32 cellular contexts compared by ENCODE assay signal in genomic region chr15:32119286-32119685, GRCh38.
"Had no signal": no experiment of that assay in that cellular context is flagged by ENCODE, and none has a peak within 500 bp of the region (broad histone marks: within the 10 kb centered on the region; RNA-seq: fewer than 3 reads in every experiment).

No MANE protein-coding gene starts in this region.

- H3K9me3 Mint-ChIP-seq: activated CD4-positive, alpha-beta T cell treated with anti-CD3 and anti-CD28 coated beads, Interleukin-2, amount 10 ng/mL, durations not matched to agents 7 days and 5 days; activated naive CD4-positive, alpha-beta T cell treated with anti-CD3 and anti-CD28 coated beads for 36 hours; activated naive CD4-positive, alpha-beta T cell treated with anti-CD3 and anti-CD28 coated beads, Interleukin-2, amount 50 U/mL, for 72 hours; activated T-cell treated with anti-CD3 and anti-CD28 coated beads, Interleukin-2, amount 50 U/mL, for 4 hours; activated T-helper 1 cell treated with anti-CD3 and anti-CD28 coated beads, Interleukin-12 subunit alpha, Interleukin-12 subunit beta, Interleukin-2, Interleukin-4 antibody, amounts not matched to agents 30 ng/mL and 10 ng/mL and 1 ng/mL, durations not matched to agents 14 hours and 24 hours and 36 hours had no signal

- H3K27ac Mint-ChIP-seq: activated CD4-positive, alpha-beta T cell treated with anti-CD3 and anti-CD28 coated beads for 36 hours; activated CD4-positive, alpha-beta T cell treated with anti-CD3 and anti-CD28 coated beads, Interleukin-2, amount 10 ng/mL, durations not matched to agents 7 days and 5 days; activated CD8-positive, alpha-beta T cell treated with anti-CD3 and anti-CD28 coated beads, Interleukin-2, amount 10 ng/mL, durations not matched to agents 7 days and 5 days; activated naive CD4-positive, alpha-beta T cell treated with anti-CD3 and anti-CD28 coated beads for 36 hours; activated naive CD4-positive, alpha-beta T cell treated with anti-CD3 and anti-CD28 coated beads, Interleukin-2, amount 50 U/mL, for 72 hours; activated T-helper 1 cell treated with anti-CD3 and anti-CD28 coated beads, Interleukin-12 subunit alpha, Interleukin-12 subunit beta, Interleukin-2, Interleukin-4 antibody, amounts not matched to agents 30 ng/mL and 10 ng/mL and 1 ng/mL, durations not matched to agents 14 hours and 24 hours and 36 hours had no signal

- ATAC-seq: activated CD4-positive, alpha-beta T cell treated with anti-CD3 and anti-CD28 coated beads for 36 hours; activated CD4-positive, CD25-positive, alpha-beta regulatory T cell treated with anti-CD3 and anti-CD28 coated beads, Interleukin-2, amount 50 U/mL, for 24 hours; activated CD8-positive, alpha-beta T cell treated with anti-CD3 and anti-CD28 coated beads, Interleukin-2, amount 10 ng/mL, durations not matched to agents 7 days and 5 days; activated naive CD4-positive, alpha-beta T cell treated with anti-CD3 and anti-CD28 coated beads, Interleukin-2, amount 50 U/mL, for 72 hours; activated T-cell treated with anti-CD3 and anti-CD28 coated beads, Interleukin-2, amount 50 U/mL, for 4 hours; body of pancreas had no signal

- H3K4me3 Mint-ChIP-seq: activated CD4-positive, alpha-beta T cell treated with anti-CD3 and anti-CD28 coated beads for 36 hours; activated CD4-positive, alpha-beta T cell treated with anti-CD3 and anti-CD28 coated beads, Interleukin-2, amount 10 ng/mL, durations not matched to agents 7 days and 5 days; activated CD8-positive, alpha-beta T cell treated with anti-CD3 and anti-CD28 coated beads, Interleukin-2, amount 10 ng/mL, durations not matched to agents 7 days and 5 days; activated naive CD4-positive, alpha-beta T cell treated with anti-CD3 and anti-CD28 coated beads for 36 hours; activated T-cell treated with anti-CD3 and anti-CD28 coated beads, Interleukin-2, amount 50 U/mL, for 4 hours; activated T-helper 1 cell treated with anti-CD3 and anti-CD28 coated beads, Interleukin-12 subunit alpha, Interleukin-12 subunit beta, Interleukin-2, Interleukin-4 antibody, amounts not matched to agents 30 ng/mL and 10 ng/mL and 1 ng/mL, durations not matched to agents 14 hours and 24 hours and 36 hours had no signal

- H3K9me3 ChIP-seq: adrenal gland, body of pancreas, breast epithelium, MG63 had no signal

- H3K4me3 ChIP-seq: adrenal gland, body of pancreas, breast epithelium, MG63, PC-9 had no signal

- H3K4me1 Mint-ChIP-seq: activated CD4-positive, alpha-beta T cell treated with anti-CD3 and anti-CD28 coated beads for 36 hours; activated CD4-positive, alpha-beta T cell treated with anti-CD3 and anti-CD28 coated beads, Interleukin-2, amount 10 ng/mL, durations not matched to agents 7 days and 5 days had no signal

- H3K36me3 Mint-ChIP-seq: activated naive CD4-positive, alpha-beta T cell treated with anti-CD3 and anti-CD28 coated beads, Interleukin-2, amount 50 U/mL, for 72 hours had no signal

- FAIRE-seq: astrocyte, RCC 7860 had no signal

- DNase-seq: activated CD4-positive, alpha-beta T cell treated with anti-CD3 and anti-CD28 coated beads for 36 hours; activated CD4-positive, alpha-beta T cell treated with anti-CD3 and anti-CD28 coated beads, Interleukin-2, amount 10 ng/mL, durations not matched to agents 7 days and 5 days; activated CD4-positive, alpha-beta T cell treated with anti-CD3 and anti-CD28 coated beads, Interleukin-2, amount 50 U/mL, for 48 hours; activated CD8-positive, alpha-beta T cell treated with anti-CD3 and anti-CD28 coated beads, Interleukin-2, amount 10 ng/mL, durations not matched to agents 7 days and 5 days; activated gamma-delta T cell treated with Interleukin-2 at 50 U/mL for 16 hours; activated naive CD4-positive, alpha-beta T cell treated with anti-CD3 and anti-CD28 coated beads for 36 hours; activated T-cell treated with anti-CD3 and anti-CD28 coated beads, Interleukin-2, amount 50 U/mL, for 4 hours; body of pancreas; Kasumi-1; KG1; MG63; NCI-H1092 treated with DMSO at 0.1 percent for 48 hours; NCI-H187; NCI-H2029 treated with DMSO at 0.1 percent for 48 hours; NCI-H2107; NCI-H2171; NCI-H510A; NCI-H748 treated with DMSO at 0.1 percent for 48 hours; NK-92 treated with Interleukin-12 subunit alpha and Interleukin-12 subunit beta, amount 100 ng/mL, for 24 hours; PC-9; Right ventricle myocardium superior; SW 1271; T-helper 1 cell; T-helper 2 cell; T-helper 9 cell had no signal

- H3K4me1 ChIP-seq: adrenal gland, breast epithelium had no signal

- H3K27ac ChIP-seq: body of pancreas, breast epithelium, PC-9 had no signal

- H3K36me3 ChIP-seq: adrenal gland, breast epithelium, MG63 had no signal

- H3K27me3 ChIP-seq: adrenal gland, body of pancreas, breast epithelium, MG63 had no signal
